ENCODE assay signal across 28 cellular contexts in the genomic region with DNA sequence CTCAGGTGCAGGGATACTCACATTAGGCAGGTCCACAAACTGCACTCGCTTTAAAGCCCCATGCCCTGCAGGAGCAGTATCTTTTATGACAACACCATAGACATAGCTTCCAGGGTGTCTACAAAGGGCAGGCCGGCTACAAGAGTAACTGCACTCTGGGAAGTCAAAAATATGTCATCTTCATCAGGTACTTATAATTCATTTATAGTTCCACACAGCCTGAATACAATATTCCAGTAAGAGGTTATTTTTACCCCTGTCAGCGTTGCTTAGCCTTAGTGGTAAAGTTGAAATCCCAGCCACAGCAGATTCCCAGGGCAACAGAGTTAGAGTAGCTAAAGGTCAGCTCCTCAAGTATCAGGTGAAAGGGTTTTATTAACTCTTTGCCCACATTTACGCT.
"Had no signal": no experiment of that assay in that cellular context is flagged by ENCODE, and none has a peak within 500 bp of the region (broad histone marks: within the 10 kb centered on the region; RNA-seq: fewer than 3 reads in every experiment).

No MANE protein-coding gene starts in this region.

- ATAC-seq: activated CD8-positive, alpha-beta T cell treated with anti-CD3 and anti-CD28 coated beads for 36 hours; activated T-cell treated with anti-CD3 and anti-CD28 coated beads, Interleukin-2, amount 50 U/mL, for 72 hours; body of pancreas; K562; Panc1 had no signal

- H3K27me3 ChIP-seq: body of pancreas, breast epithelium had no signal

- H3K9me3 ChIP-seq: body of pancreas, breast epithelium had no signal

- H3K4me1 ChIP-seq: body of pancreas, breast epithelium had no signal

- H3K27ac ChIP-seq: body of pancreas, breast epithelium, WERI-Rb-1 had no signal

- DNase-seq: activated CD4-positive, alpha-beta T cell treated with anti-CD3 and anti-CD28 coated beads, Interleukin-2, amount 10 ng/mL, durations not matched to agents 24 days and 14 days; activated CD4-positive, alpha-beta T cell treated with anti-CD3 and anti-CD28 coated beads, Interleukin-2, amount 50 U/mL, for 4 hours; activated CD4-positive, CD25-positive, alpha-beta regulatory T cell; activated gamma-delta T cell; activated naive CD4-positive, alpha-beta T cell treated with Interleukin-2 at 50 U/mL for 16 hours; activated naive CD8-positive, alpha-beta T cell treated with anti-CD3 and anti-CD28 coated beads, Interleukin-2, amount 10 ng/mL, durations not matched to agents 7 days and 5 days; activated T-cell treated with anti-CD3 and anti-CD28 coated beads, Interleukin-2, amount 50 U/mL, for 1 hour; activated T-cell treated with anti-CD3 and anti-CD28 coated beads, Interleukin-2, amount 50 U/mL, for 72 hours; amygdala; body of pancreas; NCI-H1105; NCI-H1417 treated with DMSO at 0.1 percent for 48 hours; NCI-H1694; NCI-H1930; NCI-H2081 treated with DMSO at 0.1 percent for 48 hours; NCI-H226; NCI-H446 treated with DMSO at 0.1 percent for 48 hours; NCI-H524; NCI-H69; SIG-M5; T1000; WERI-Rb-1 had no signal

- H3K9me3 Mint-ChIP-seq: activated CD4-positive, alpha-beta T cell treated with anti-CD3 and anti-CD28 coated beads, Interleukin-2, amount 10 ng/mL, durations not matched to agents 24 days and 14 days; activated naive CD4-positive, alpha-beta T cell treated with anti-CD3 and anti-CD28 coated beads, Interleukin-2, amount 50 U/mL, for 24 hours; activated T-cell treated with anti-CD3 and anti-CD28 coated beads, Interleukin-2, amount 50 U/mL, for 72 hours; activated T-helper 2 cell treated with anti-CD3 and anti-CD28 coated beads, Interferon-gamma antibody, Interleukin-2, Interleukin-4, amounts not matched to agents 10 μg/mL and 5 μg/mL and 100 μg/mL, durations not matched to agents 14 hours and 24 hours and 36 hours had no signal

- H3K4me3 Mint-ChIP-seq: activated CD4-positive, alpha-beta T cell treated with anti-CD3 and anti-CD28 coated beads, Interleukin-2, amount 10 ng/mL, durations not matched to agents 24 days and 14 days; activated CD8-positive, alpha-beta T cell treated with anti-CD3 and anti-CD28 coated beads for 36 hours; activated naive CD4-positive, alpha-beta T cell treated with anti-CD3 and anti-CD28 coated beads, Interleukin-2, amount 50 U/mL, for 24 hours; activated naive CD8-positive, alpha-beta T cell treated with anti-CD3 and anti-CD28 coated beads, Interleukin-2, amount 10 ng/mL, durations not matched to agents 7 days and 5 days; activated T-cell treated with anti-CD3 and anti-CD28 coated beads, Interleukin-2, amount 50 U/mL, for 72 hours had no signal

- H3K27me3 Mint-ChIP-seq: activated CD8-positive, alpha-beta T cell treated with anti-CD3 and anti-CD28 coated beads for 36 hours; activated naive CD4-positive, alpha-beta T cell treated with anti-CD3 and anti-CD28 coated beads, Interleukin-2, amount 50 U/mL, for 24 hours; activated naive CD8-positive, alpha-beta T cell treated with anti-CD3 and anti-CD28 coated beads, Interleukin-2, amount 10 ng/mL, durations not matched to agents 7 days and 5 days had no signal

- H3K36me3 ChIP-seq: breast epithelium, WERI-Rb-1 had no signal

- H3K27ac Mint-ChIP-seq: activated CD4-positive, alpha-beta T cell treated with anti-CD3 and anti-CD28 coated beads, Interleukin-2, amount 10 ng/mL, durations not matched to agents 24 days and 14 days; activated CD8-positive, alpha-beta T cell treated with anti-CD3 and anti-CD28 coated beads for 36 hours; activated naive CD4-positive, alpha-beta T cell treated with anti-CD3 and anti-CD28 coated beads, Interleukin-2, amount 50 U/mL, for 24 hours; activated naive CD8-positive, alpha-beta T cell treated with anti-CD3 and anti-CD28 coated beads, Interleukin-2, amount 10 ng/mL, durations not matched to agents 7 days and 5 days; activated T-cell treated with anti-CD3 and anti-CD28 coated beads, Interleukin-2, amount 50 U/mL, for 72 hours; activated T-helper 2 cell treated with anti-CD3 and anti-CD28 coated beads, Interferon-gamma antibody, Interleukin-2, Interleukin-4, amounts not matched to agents 10 μg/mL and 5 μg/mL and 100 μg/mL, durations not matched to agents 14 hours and 24 hours and 36 hours had no signal

- H3K4me3 ChIP-seq: body of pancreas, breast epithelium, K562 had no signal
